ENCODE assay signal across 10 cellular contexts in genomic region chr18:3511980-3512379, GRCh38.
DNase-seq lines count a peak whose midpoint lies in the region; ATAC-seq and TF ChIP-seq lines count a peak whose summit lies in the region.
"Had no signal": no experiment of that assay in that cellular context is flagged by ENCODE, and none has a peak within 500 bp of the region (broad histone marks: within the 10 kb centered on the region; RNA-seq: fewer than 3 reads in every experiment).

No MANE protein-coding gene starts in this region.

- no peak for TF ChIP-seq CTCF in AG10803 (conservative IDR thresholded peaks at IDR 0.05; ENCODE audit: low read length)
- TF ChIP-seq CTCF in fibroblast of the aortic adventitia (IDR thresholded peaks at IDR 0.05; ENCODE audit: insufficient read depth, low read length), result no peak

- in situ Hi-C loops in SK-MEL-5 (cut with HindIII; ENCODE audit: low pct_unique_long_range_greater_than_20kb, low sequenced_read_pairs), result no loop called here

- no peak overlapping the region for H3K4me3 ChIP-seq in AG10803 (ENCODE audit: low read length)
- H3K4me3 ChIP-seq in fibroblast of the aortic adventitia (ENCODE audit: low read depth, low read length), result no peak overlapping the region

- DNase-seq in AG10803 (ENCODE audit: low read depth) (peak; percentile 83), H4 (ENCODE audit: low spot score) (peak; percentile 90), SK-MEL-5 (ENCODE audit: low read depth, low spot score) (peak; percentile 61), fibroblast of the aortic adventitia (ENCODE audit: low read depth) (peak; percentile 83), HuH-7.5 (ENCODE audit: low spot score) (no peak), NAMALWA (ENCODE audit: low spot score) (no peak), HK-2 (ENCODE audit: unreplicated experiment) (no peak)
- DNase-seq: amygdala, NCI-H187 treated with DMSO at 0.1 percent for 48 hours had no signal

- no peak for ATAC-seq in HG02759 (IDR thresholded peaks at IDR 0.05; ENCODE audit: unreplicated experiment)

Comparison
In these comparisons a context has a peak if more than half of its experiments do, and no peak if none do; other contexts are left out.
1. DNase-seq: peak in AG10803 (single experiment), H4 (single experiment), SK-MEL-5 (single experiment) and fibroblast of the aortic adventitia (single experiment); none in HuH-7.5 (single experiment), NAMALWA (single experiment) and HK-2 (single experiment).